In genomic region chr20:14688045-14688444, GRCh38 we compare ENCODE assay signal across 20 cellular contexts.
"Had no signal": no experiment of that assay in that cellular context is flagged by ENCODE, and none has a peak within 500 bp of the region (broad histone marks: within the 10 kb centered on the region; RNA-seq: fewer than 3 reads in every experiment).

No MANE protein-coding gene starts in this region.

- ATAC-seq: Panc1, PC-3 had no signal

- H3K27ac ChIP-seq: HL-60, RWPE1 had no signal

- FAIRE-seq: HTR-8/SVneo had no signal

- DNase-seq: KBM-7; MV-4-11; NCI-H1048; NCI-H1436; NCI-H187; NCI-H2029; NCI-H2081 treated with DMSO at 0.1 percent for 48 hours; NCI-H2171; NCI-H226; NCI-H446 treated with DMSO at 0.1 percent for 48 hours; NCI-H510A treated with DMSO at 0.1 percent for 48 hours; NCI-H526; NCI-H748 treated with DMSO at 0.1 percent for 48 hours; NK-92 treated with Interleukin-12 subunit alpha and Interleukin-12 subunit beta, amount 100 ng/mL, for 24 hours; SHP77 had no signal
